Comparison of ENCODE assay signal across 21 cellular contexts in genomic region chr18:26477828-26478466, GRCh38.
A peak's percentile ranks its signal among the peaks of the same experiment; 100 is the strongest.
DNase-seq lines count a peak whose midpoint lies in the region; ATAC-seq, FAIRE-seq and TF ChIP-seq lines count a peak whose summit lies in the region.
"Had no signal": no experiment of that assay in that cellular context is flagged by ENCODE, and none has a peak within 500 bp of the region (broad histone marks: within the 10 kb centered on the region; RNA-seq: fewer than 3 reads in every experiment).

No MANE protein-coding gene starts in this region.

- H3K27ac ChIP-seq in HepG2 (ENCODE audit: extremely low read length, insufficient read depth, low read length) (no peak overlapping the region), right lobe of liver (no peak overlapping the region), foreskin keratinocyte (peak overlapping the region; percentile 71)
- H3K27ac ChIP-seq: ovary had no signal

- no peaks in the 10 kb centered on the region for H3K9me3 ChIP-seq in HepG2 (ENCODE audit: low read length)
- H3K9me3 ChIP-seq in right lobe of liver: no peaks in the 10 kb centered on the region
- H3K9me3 ChIP-seq: ovary had no signal

- no peaks in the 10 kb centered on the region for H3K9me3 Mint-ChIP-seq in activated T-cell treated with anti-CD3 and anti-CD28 coated beads, Interleukin-2, amount 50 U/mL, for 4 hours
- H3K9me3 Mint-ChIP-seq: CD8-positive, alpha-beta T cell; stimulated activated memory B cell treated with anti-CD40 and anti-IgM and Interleukin-4, amounts not matched to agents 10 μg/mL and 1 μg/mL and 100 μg/mL, for 72 hours; T-cell had no signal

- H3K9ac ChIP-seq in HepG2 (ENCODE audit: insufficient read depth, low read depth, low read length): no peak overlapping the region

- no peaks in the 10 kb centered on the region for H3K4me1 Mint-ChIP-seq in activated T-cell treated with anti-CD3 and anti-CD28 coated beads, Interleukin-2, amount 50 U/mL, for 4 hours (ENCODE audit: low read depth)
- H3K4me1 Mint-ChIP-seq: activated CD8-positive, alpha-beta memory T cell treated with anti-CD3 and anti-CD28 coated beads, Interleukin-2, amount 10 ng/mL, durations not matched to agents 7 days and 5 days; stimulated activated memory B cell treated with anti-CD40 and anti-IgM and Interleukin-4, amounts not matched to agents 10 μg/mL and 1 μg/mL and 100 μg/mL, for 72 hours; T-cell had no signal

- ATAC-seq in HepG2: no peak
- ATAC-seq in right lobe of liver: no peak
- ATAC-seq in foreskin keratinocyte: peak; percentile 56
- ATAC-seq in activated T-cell treated with anti-CD3 and anti-CD28 coated beads, Interleukin-2, amount 50 U/mL, for 4 hours: no peak
- no peak for ATAC-seq in GM21367 (IDR thresholded peaks at IDR 0.05; ENCODE audit: unreplicated experiment)
- ATAC-seq: activated CD8-positive, alpha-beta memory T cell treated with anti-CD3 and anti-CD28 coated beads, Interleukin-2, amount 10 ng/mL, durations not matched to agents 7 days and 5 days; CD8-positive, alpha-beta T cell; stimulated activated memory B cell treated with anti-CD40 and anti-IgM and Interleukin-4, amounts not matched to agents 10 μg/mL and 1 μg/mL and 100 μg/mL, for 72 hours; T-cell had no signal

- H3K4me3 ChIP-seq in HepG2 (replicated peaks in 1 of 3; ENCODE audit: insufficient read depth in 1 of 3, low read depth in 2 of 3, low read length in 3 of 3): no peak overlapping the region
- H3K4me3 ChIP-seq in right lobe of liver: no peak overlapping the region
- H3K4me3 ChIP-seq in foreskin fibroblast (ENCODE audit: low read depth in 1 of 2, low read length in 2 of 2): no peak overlapping the region
- H3K4me3 ChIP-seq: ovary had no signal

- H3K36me3 ChIP-seq in HepG2 (replicated peaks in 1 of 2; ENCODE audit: control insufficient read depth in 1 of 2, insufficient read depth in 2 of 2, low read length in 2 of 2) (no peaks in the 10 kb centered on the region), right lobe of liver (no peaks in the 10 kb centered on the region)
- H3K36me3 ChIP-seq: ovary had no signal

- H3K4me2 ChIP-seq in HepG2 (ENCODE audit: low read depth, low read length): no peak overlapping the region

- no peak for TF ChIP-seq EP300 in HepG2 (IDR thresholded peaks at IDR 0.05; ENCODE audit: low read depth in 2 of 2, low read length in 2 of 2)
- no peak for TF ChIP-seq EP300 in HepG2 (CRISPR knock-in tag; IDR thresholded peaks at IDR 0.05; ENCODE audit: borderline replicate concordance)

- H4K20me1 ChIP-seq in HepG2 (ENCODE audit: insufficient read depth, low read length): no peaks in the 10 kb centered on the region

- no peak for TF ChIP-seq POLR2A in HepG2 (IDR thresholded peaks at IDR 0.05; ENCODE audit: insufficient read depth in 1 of 2, low read depth in 2 of 2, low read length in 2 of 2)
- no peak for TF ChIP-seq POLR2A in right lobe of liver (IDR thresholded peaks at IDR 0.05)

- H2AFZ ChIP-seq in HepG2 (ENCODE audit: low read length): no peak overlapping the region

- FAIRE-seq in HepG2 (lab: Jason Lieb, UNC) (no peak), RCC 7860 (lab: Jason Lieb, UNC) (peak; percentile 90)
- FAIRE-seq: GM12892 had no signal

- WGBS in HepG2 (ENCODE audit: low lambda C conversion rate): 74% methylated on average over 4 of the region's 4 CpGs
- 73% methylated on average over 4 of the region's 4 CpGs for WGBS in right lobe of liver (ENCODE audit: insufficient coverage, low coverage, low lambda C conversion rate, missing lambda C conversion rate)

- no peak for TF ChIP-seq RAD21 in HepG2 (CRISPR knock-in tag; IDR thresholded peaks at IDR 0.05)

- H3K36me3 Mint-ChIP-seq in activated T-cell treated with anti-CD3 and anti-CD28 coated beads, Interleukin-2, amount 50 U/mL, for 4 hours (ENCODE audit: insufficient read depth): no peaks in the 10 kb centered on the region
- H3K36me3 Mint-ChIP-seq: activated CD8-positive, alpha-beta memory T cell treated with anti-CD3 and anti-CD28 coated beads, Interleukin-2, amount 10 ng/mL, durations not matched to agents 7 days and 5 days; stimulated activated memory B cell treated with anti-CD40 and anti-IgM and Interleukin-4, amounts not matched to agents 10 μg/mL and 1 μg/mL and 100 μg/mL, for 72 hours had no signal

- no peaks in the 10 kb centered on the region for H3K27me3 Mint-ChIP-seq in activated T-cell treated with anti-CD3 and anti-CD28 coated beads, Interleukin-2, amount 50 U/mL, for 4 hours (ENCODE audit: low read depth)
- H3K27me3 Mint-ChIP-seq: activated CD8-positive, alpha-beta memory T cell treated with anti-CD3 and anti-CD28 coated beads, Interleukin-2, amount 10 ng/mL, durations not matched to agents 7 days and 5 days; stimulated activated memory B cell treated with anti-CD40 and anti-IgM and Interleukin-4, amounts not matched to agents 10 μg/mL and 1 μg/mL and 100 μg/mL, for 72 hours; T-cell had no signal

- CTCF ChIA-PET in HepG2 (lab: Yijun Ruan, JAX; ENCODE audit: low intra/inter-chr PET ratio, low total read pairs): no interaction called here

- TF ChIP-seq CTCF in HepG2 (CRISPR knock-in tag; IDR thresholded peaks at IDR 0.05) (no peak), right lobe of liver (IDR thresholded peaks at IDR 0.05) (no peak), foreskin keratinocyte (conservative IDR thresholded peaks at IDR 0.05) (no peak), foreskin fibroblast (IDR thresholded peaks at IDR 0.05; ENCODE audit: low read depth, low read length) (no peak)

- DNase-seq in HepG2 (ENCODE audit: low spot score) (no peak), right lobe of liver (no peak), RCC 7860 (ENCODE audit: low spot score) (peak; percentile 78), foreskin keratinocyte (peak in 1 of 2 donors; percentile 73), HK-2 (ENCODE audit: unreplicated experiment) (no peak), foreskin fibroblast (no peak)
- no peak for DNase-seq in activated T-cell treated with anti-CD3 and anti-CD28 coated beads, Interleukin-2, amount 50 U/mL, for 4 hours
- DNase-seq: activated CD4-positive, CD25-positive, alpha-beta regulatory T cell; activated CD8-positive, alpha-beta memory T cell treated with anti-CD3 and anti-CD28 coated beads, Interleukin-2, amount 10 ng/mL, durations not matched to agents 7 days and 5 days; CD8-positive, alpha-beta T cell; cortex of kidney; GDM1; head of caudate nucleus; Karpas-422; NCI-H146; NCI-H510A; ovary; T-cell had no signal

- no peak overlapping the region for H3K4me3 Mint-ChIP-seq in activated T-cell treated with anti-CD3 and anti-CD28 coated beads, Interleukin-2, amount 50 U/mL, for 4 hours
- H3K4me3 Mint-ChIP-seq: activated CD8-positive, alpha-beta memory T cell treated with anti-CD3 and anti-CD28 coated beads, Interleukin-2, amount 10 ng/mL, durations not matched to agents 7 days and 5 days; CD8-positive, alpha-beta T cell; stimulated activated memory B cell treated with anti-CD40 and anti-IgM and Interleukin-4, amounts not matched to agents 10 μg/mL and 1 μg/mL and 100 μg/mL, for 72 hours; T-cell had no signal

- POLR2A ChIA-PET in HepG2 (lab: Yijun Ruan, JAX): no interaction called here

- peaks cover 10% of the 10 kb centered on the region for H3K4me1 ChIP-seq in HepG2 (ENCODE audit: insufficient read depth, low read length)
- H3K4me1 ChIP-seq in right lobe of liver: no peaks in the 10 kb centered on the region
- H3K4me1 ChIP-seq in foreskin keratinocyte: peaks cover 36% of the 10 kb centered on the region

- H3K79me2 ChIP-seq in HepG2 (ENCODE audit: insufficient read depth, low read length): no peaks in the 10 kb centered on the region

- in situ Hi-C loops in HepG2 (cut with HindIII; ENCODE audit: extremely low pct_ligation_motif_present, low pct_unique_long_range_greater_than_20kb): no loop called here

- no TSS peak for BruUV-seq in HepG2 (replicated peaks; lab: Mats Ljungman, UMichigan)

- H3K27me3 ChIP-seq in HepG2 (ENCODE audit: control insufficient read depth in 1 of 2, insufficient read depth in 2 of 2, low read length in 2 of 2) (no peaks in the 10 kb centered on the region), right lobe of liver (no peaks in the 10 kb centered on the region), foreskin keratinocyte (no peaks in the 10 kb centered on the region)
- H3K27me3 ChIP-seq: ovary had no signal

- intact Hi-C loops in HepG2 (cut with micrococcal nuclease; ENCODE audit: unreplicated experiment) (no loop called here), right lobe of liver (cut with DNase I) (no loop called here)

TF ChIP-seq in HepG2, 621 proteins besides CTCF, POLR2A, EP300 and RAD21:
- TF ChIP-seq SIX4 (CRISPR knock-in tag; IDR thresholded peaks at IDR 0.05) (no peak), NFE2L2 (IDR thresholded peaks at IDR 0.05; ENCODE audit: low read length) (peak; percentile 60)
